8 cellular contexts compared by ENCODE assay signal in the genomic region with DNA sequence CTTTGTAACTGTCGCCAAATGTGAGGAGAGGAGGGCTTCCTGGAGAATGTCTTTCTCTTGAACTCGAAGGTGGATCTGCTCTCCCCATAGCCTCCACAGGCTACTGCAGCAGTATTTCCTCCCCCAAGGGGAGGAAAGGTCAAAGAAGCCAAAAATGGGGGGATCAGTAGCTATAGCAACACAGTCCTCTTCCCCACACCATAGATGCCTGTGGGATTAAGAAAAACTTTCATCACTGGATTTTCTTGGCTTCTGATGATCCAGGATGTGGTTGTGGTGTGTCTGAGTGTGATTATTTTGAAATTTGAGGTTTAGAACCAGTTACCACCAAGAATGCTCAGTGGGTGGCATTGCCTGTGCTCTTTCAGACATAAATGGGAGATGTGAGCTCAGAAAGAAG.
DNase-seq lines count a peak whose midpoint lies in the region; ATAC-seq, FAIRE-seq and TF ChIP-seq lines count a peak whose summit lies in the region.

No MANE protein-coding gene starts in this region.

- H3K18ac ChIP-seq in IMR-90 (ENCODE audit: low read depth, low read length): no peak overlapping the region

- dilution Hi-C loops in IMR-90 (cut with HindIII; ENCODE audit: low sequenced_read_pairs, unreplicated experiment): no loop called here

- H3K9me1 ChIP-seq in IMR-90 (ENCODE audit: insufficient read depth, low read length): no peaks in the 10 kb centered on the region
- H3K9me1 ChIP-seq in K562 (ENCODE audit: control insufficient read depth, insufficient read depth, low read length): no peaks in the 10 kb centered on the region

- H3K4me2 ChIP-seq in IMR-90 (ENCODE audit: low read depth, low read length) (no peak overlapping the region), K562 (ENCODE audit: insufficient read depth, low read length) (no peak overlapping the region)

- H2AFZ ChIP-seq in IMR-90 (replicated peaks; ENCODE audit: low read length, poor library complexity): no peak overlapping the region
- no peak overlapping the region for H2AFZ ChIP-seq in K562 (ENCODE audit: low read depth, low read length)

- H3K4ac ChIP-seq in IMR-90 (ENCODE audit: low read depth, low read length): no peak overlapping the region

- no peak overlapping the region for H3K56ac ChIP-seq in IMR-90 (ENCODE audit: extremely low read depth, insufficient read depth, low read length)

- H3K14ac ChIP-seq in IMR-90 (replicated peaks; ENCODE audit: low read depth, low read length): no peak overlapping the region

- no peaks in the 10 kb centered on the region for H3K79me2 ChIP-seq in K562 (ENCODE audit: control insufficient read depth, insufficient read depth, low read length)

- H3K23ac ChIP-seq in IMR-90 (ENCODE audit: low read depth, low read length): no peak overlapping the region

- in situ Hi-C loops in IMR-90 (cut with MboI; ENCODE audit: low sequenced_read_pairs) (no loop called here), K562 (cut with MboI) (no loop called here)

- no peak overlapping the region for H4K5ac ChIP-seq in IMR-90 (ENCODE audit: low read depth, low read length)

- no peak overlapping the region for H3K27ac ChIP-seq in IMR-90 (ENCODE audit: insufficient read depth, low read length)
- no peak overlapping the region for H3K27ac ChIP-seq in K562 (ENCODE audit: extremely low read depth, low read depth, low read length)
- H3K27ac ChIP-seq in vagina: no peak overlapping the region
- no peak overlapping the region for H3K27ac ChIP-seq in left ventricle myocardium inferior (replicated peaks)

- H3K79me1 ChIP-seq in IMR-90 (ENCODE audit: low read depth in 1 of 2, low read length in 2 of 2): no peaks in the 10 kb centered on the region

- BruUV-seq in IMR-90 (replicated peaks; lab: Mats Ljungman, UMichigan): no TSS peak
- no TSS peak for BruUV-seq in K562 (replicated peaks; lab: Mats Ljungman, UMichigan)

- H2BK120ac ChIP-seq in IMR-90 (ENCODE audit: low read depth, low read length): no peak overlapping the region

- H2AK9ac ChIP-seq in IMR-90 (replicated peaks; ENCODE audit: low read depth, low read length, poor library complexity): no peak overlapping the region

- H3K27me3 ChIP-seq in IMR-90 (ENCODE audit: control insufficient read depth, insufficient read depth, low read length) (peaks cover 14% of the 10 kb centered on the region), K562 (ENCODE audit: control insufficient read depth in 2 of 2, insufficient read depth in 2 of 2, low read length in 2 of 2) (no peaks in the 10 kb centered on the region; a peak in 2 of 5 replicates), vagina (no peaks in the 10 kb centered on the region), left ventricle myocardium inferior (ENCODE audit: low read depth) (peaks cover 28% of the 10 kb centered on the region)

- TF ChIP-seq POLR2A in IMR-90 (IDR thresholded peaks at IDR 0.05; ENCODE audit: low read depth, low read length) (no peak), K562 (conservative IDR thresholded peaks at IDR 0.05) (no peak), vagina (IDR thresholded peaks at IDR 0.05) (no peak)

- intact Hi-C loops in IMR-90 (cut with micrococcal nuclease): no loop called here
- intact Hi-C loops in K562 (cut with micrococcal nuclease): no loop called here
- intact Hi-C loops in vagina (cut with DNase I): no loop called here
- intact Hi-C loops in left ventricle myocardium inferior (cut with micrococcal nuclease): no loop called here

- H3K9ac ChIP-seq in IMR-90 (ENCODE audit: low read depth, low read length) (no peak overlapping the region), K562 (ENCODE audit: insufficient read depth in 1 of 2, low read depth in 2 of 2, low read length in 2 of 2) (no peak overlapping the region)

- no peak overlapping the region for H2BK20ac ChIP-seq in IMR-90 (ENCODE audit: low read depth, low read length)

- no peak overlapping the region for H2AK5ac ChIP-seq in IMR-90 (ENCODE audit: low read depth, low read length)

- no CpG with 5 or more reads among the region's 2 CpGs for WGBS in IMR-90 (ENCODE audit: extremely low coverage in 2 of 2, insufficient read length in 1 of 2), 2 experiments
- 0% methylated on average over 2 of the region's 2 CpGs for WGBS in K562 (ENCODE audit: insufficient coverage, low coverage, missing lambda C conversion rate)

- TF ChIP-seq EP300 in K562 (IDR thresholded peaks at IDR 0.05; ENCODE audit: low read length): no peak

- ATAC-seq in GM19043 (IDR thresholded peaks at IDR 0.05; ENCODE audit: low read depth, unreplicated experiment): peak; percentile 49
- ATAC-seq in IMR-90 (ENCODE audit: low read depth): no peak
- no peak for ATAC-seq in K562

- H4K91ac ChIP-seq in IMR-90 (ENCODE audit: insufficient read depth, low read depth, low read length): no peak overlapping the region

- CTCF ChIA-PET in AG04449 (lab: Yijun Ruan, JAX): interaction anchor here (1.4 kb wide), 1 partner anchor 964 kb away, joined by 6 read pairs; no protein-coding TSS in a partner anchor
- CTCF ChIA-PET in IMR-90 (lab: Yijun Ruan, JAX): interaction anchor here (0.9 kb wide), 1 partner anchor 62 kb away, joined by 3 read pairs; no protein-coding TSS in a partner anchor
- CTCF ChIA-PET in K562 (lab: Yijun Ruan, JAX; ENCODE audit: low intra/inter-chr PET ratio): interaction anchor here (0.6 kb wide), 1 partner anchor 19 kb away, joined by 3 read pairs; no protein-coding TSS in a partner anchor

- H3K4me3 ChIP-seq in AG04449 (ENCODE audit: low read depth, low read length) (no peak overlapping the region), IMR-90 (ENCODE audit: insufficient read depth, low read depth, low read length) (no peak overlapping the region), K562 (no peak overlapping the region), vagina (no peak overlapping the region), left ventricle myocardium inferior (no peak overlapping the region)

- no peak for TF ChIP-seq CTCF in AG04449 (IDR thresholded peaks at IDR 0.05; ENCODE audit: insufficient read depth, low read length, missing control alignments)
- no peak for TF ChIP-seq CTCF in IMR-90 (conservative IDR thresholded peaks at IDR 0.05; ENCODE audit: low read depth, low read length)
- TF ChIP-seq CTCF in K562 (IDR thresholded peaks at IDR 0.05 in 2 of 3, conservative IDR thresholded peaks at IDR 0.05 in 1 of 3; ENCODE audit: insufficient read depth in 2 of 3, low read depth in 1 of 3, low read length in 3 of 3): no peak
- TF ChIP-seq CTCF in vagina (IDR thresholded peaks at IDR 0.05): no peak
- TF ChIP-seq CTCF in left ventricle myocardium inferior (IDR thresholded peaks at IDR 0.05; ENCODE audit: borderline replicate concordance): no peak

- H2BK5ac ChIP-seq in IMR-90 (ENCODE audit: low read depth, low read length, poor library complexity, severe bottlenecking): no peak overlapping the region

- no peak for TF ChIP-seq RAD21 in IMR-90 (IDR thresholded peaks at IDR 0.05; ENCODE audit: low read length)
- no peak for TF ChIP-seq RAD21 in K562 (CRISPR knock-in tag; conservative IDR thresholded peaks at IDR 0.05 in 1 of 2, IDR thresholded peaks at IDR 0.05 in 1 of 2)

- H3K4me1 ChIP-seq in IMR-90 (ENCODE audit: control insufficient read depth, insufficient read depth, low read length) (no peaks in the 10 kb centered on the region), K562 (replicated peaks in 1 of 2; ENCODE audit: control insufficient read depth in 2 of 2, insufficient read depth in 2 of 2, low read length in 2 of 2) (no peaks in the 10 kb centered on the region), vagina (no peaks in the 10 kb centered on the region), left ventricle myocardium inferior (no peaks in the 10 kb centered on the region)

- no peak for FAIRE-seq in K562 (lab: Jason Lieb, UNC)

- DNase-seq in AG04449 (ENCODE audit: low read depth, low spot score) (peak; percentile 19), IMR-90 (peak; percentile 2), K562 (ENCODE audit: extremely low read depth in 1 of 4, low spot score in 3 of 4) (no peak), vagina (ENCODE audit: extremely low spot score in 2 of 2) (no peak), left ventricle myocardium inferior (no peak)
- no peak for DNase-seq in activated CD4-positive, CD25-positive, alpha-beta regulatory T cell treated with anti-CD3 and anti-CD28 coated beads, Interleukin-2, amount 50 U/mL, for 72 hours
- no peak for DNase-seq in stimulated activated CD4-positive, alpha-beta T cell treated with anti-CD3 and anti-CD28 coated beads, Interleukin-12 subunit alpha, Interleukin-12 subunit beta, amount 100 ng/mL, for 4 hours

- no peaks in the 10 kb centered on the region for H3K36me3 ChIP-seq in IMR-90 (ENCODE audit: control insufficient read depth, insufficient read depth, low read length)
- H3K36me3 ChIP-seq in K562 (ENCODE audit: control insufficient read depth, insufficient read depth, low read length): no peaks in the 10 kb centered on the region
- H3K36me3 ChIP-seq in vagina: no peaks in the 10 kb centered on the region
- H3K36me3 ChIP-seq in left ventricle myocardium inferior: no peaks in the 10 kb centered on the region

- H2BK15ac ChIP-seq in IMR-90 (ENCODE audit: low read depth, low read length): no peak overlapping the region

- POLR2A ChIA-PET in AG04449 (lab: Yijun Ruan, JAX) (no interaction called here), IMR-90 (lab: Charles Lee; ENCODE audit: unreplicated experiment) (no interaction called here), K562 (lab: Yijun Ruan, JAX) (no interaction called here)

- H4K20me1 ChIP-seq in IMR-90 (ENCODE audit: insufficient read depth, low read length): no peaks in the 10 kb centered on the region
- no peaks in the 10 kb centered on the region for H4K20me1 ChIP-seq in K562 (replicated peaks; ENCODE audit: control insufficient read depth, insufficient read depth, low read length)

- H4K8ac ChIP-seq in IMR-90 (ENCODE audit: low read depth in 2 of 2, low read length in 2 of 2): no peak overlapping the region

- peaks cover 3% of the 10 kb centered on the region; the same call in 1 of the 2 replicates for H3K9me3 ChIP-seq in IMR-90 (ENCODE audit: control insufficient read depth, insufficient read depth, low read length)
- no peaks in the 10 kb centered on the region for H3K9me3 ChIP-seq in K562 (replicated peaks; ENCODE audit: control insufficient read depth, insufficient read depth, low read depth, low read length)
- H3K9me3 ChIP-seq in vagina: no peaks in the 10 kb centered on the region
- no peaks in the 10 kb centered on the region for H3K9me3 ChIP-seq in left ventricle myocardium inferior (replicated peaks)

TF ChIP-seq in IMR-90, 13 proteins besides CTCF, POLR2A, EP300 and RAD21 (continues in another document):
- no peak for TF ChIP-seq CEBPB (IDR thresholded peaks at IDR 0.05; ENCODE audit: low read depth, low read length)
- no peak for TF ChIP-seq RCOR1 (IDR thresholded peaks at IDR 0.05; ENCODE audit: insufficient replicate concordance, low read length)
- no peak for TF ChIP-seq MAFK (IDR thresholded peaks at IDR 0.05; ENCODE audit: low read depth, low read length)
- TF ChIP-seq RFX5 (IDR thresholded peaks at IDR 0.05; ENCODE audit: low read depth, low read length): no peak

TF ChIP-seq in K562, 482 proteins besides CTCF, POLR2A, EP300 and RAD21:
- 0 out of 2 replicates have a peak, but pooled peaks have one; percentile 7 for TF ChIP-seq RFX1 (IDR thresholded peaks at IDR 0.05)
- no peak for TF ChIP-seq ZNF507 (tag; conservative IDR thresholded peaks at IDR 0.05)
- no peak for TF ChIP-seq FOXM1 (IDR thresholded peaks at IDR 0.05; ENCODE audit: low read depth)
- no peak for TF ChIP-seq FOXM1 (CRISPR knock-in tag; IDR thresholded peaks at IDR 0.05; ENCODE audit: low read depth)
- no peak for TF ChIP-seq PHB (CRISPR knock-in tag; IDR thresholded peaks at IDR 0.05)

Comparison
In these comparisons a context has a peak if more than half of its experiments do, and no peak if none do; other contexts are left out.
1. DNase-seq: peak in AG04449 (single experiment) and IMR-90 (single experiment); none in K562 (0 of 4), activated CD4-positive, CD25-positive, alpha-beta regulatory T cell treated with anti-CD3 and anti-CD28 coated beads, Interleukin-2, amount 50 U/mL, for 72 hours (single experiment), stimulated activated CD4-positive, alpha-beta T cell treated with anti-CD3 and anti-CD28 coated beads, Interleukin-12 subunit alpha, Interleukin-12 subunit beta, amount 100 ng/mL, for 4 hours (single experiment), vagina (0 of 2) and left ventricle myocardium inferior (single experiment).